In genomic region chr5:10353241-10354047, GRCh38 we compare ENCODE assay signal across 1 cellular context.
A peak's percentile ranks its signal among the peaks of the same experiment; 100 is the strongest.
TF ChIP-seq lines count a peak whose summit lies in the region.

Gene MARCHF6, plus strand, starts transcription at chr5:10353695. Its CDS starts 204 bp downstream, at chr5:10353899.

TF ChIP-seq in HEK293, 187 proteins besides CTCF, POLR2A, EP300 and RAD21 (continued from another document and continues in another):
- TF ChIP-seq PRDM2 (tag by site-specific recombination; IDR thresholded peaks at IDR 0.05; ENCODE audit: borderline replicate concordance): 0 out of 2 replicates have a peak, but pooled peaks have one; percentile 32
- peak; percentile 11; the same call in 1 of the 2 replicates for TF ChIP-seq OVOL3 (tag by site-specific recombination; IDR thresholded peaks at IDR 0.05)
- no peak; the same call in none of the 2 replicates for TF ChIP-seq ZBTB7A (tag by site-specific recombination; IDR thresholded peaks at IDR 0.05; ENCODE audit: low read depth)
- peak; percentile 94 for TF ChIP-seq ZNF596 (tag by site-specific recombination; IDR thresholded peaks at IDR 0.05)
- peak; percentile 17; the same call in 1 of the 2 replicates for TF ChIP-seq REPIN1 (tag by site-specific recombination; IDR thresholded peaks at IDR 0.05; ENCODE audit: low read depth)
- TF ChIP-seq ZNF274 (IDR thresholded peaks at IDR 0.05; ENCODE audit: low read length): no peak
- TF ChIP-seq ZNF274 (tag by site-specific recombination; IDR thresholded peaks at IDR 0.05; ENCODE audit: borderline replicate concordance): no peak
- no peak for TF ChIP-seq PRDM4 (tag by site-specific recombination; IDR thresholded peaks at IDR 0.05)
- peak; percentile 38; the same call in 1 of the 2 replicates for TF ChIP-seq IKZF3 (tag by site-specific recombination; IDR thresholded peaks at IDR 0.05)
- no peak for TF ChIP-seq ZNF521 (tag by site-specific recombination; IDR thresholded peaks at IDR 0.05)
- TF ChIP-seq ZNF133 (tag by site-specific recombination; IDR thresholded peaks at IDR 0.05): no peak
- no peak for TF ChIP-seq ZNF302 (tag by site-specific recombination; IDR thresholded peaks at IDR 0.05; ENCODE audit: low read depth)
- no peak for TF ChIP-seq TRIM28 (IDR thresholded peaks at IDR 0.05; ENCODE audit: borderline replicate concordance, low read length)
- peak; percentile 97 for TF ChIP-seq KLF7 (tag by site-specific recombination; IDR thresholded peaks at IDR 0.05; ENCODE audit: borderline replicate concordance)
- no peak; the same call in 1 of the 2 replicates for TF ChIP-seq ZBTB48 (tag by site-specific recombination; IDR thresholded peaks at IDR 0.05)
- no peak; the same call in 1 of the 2 replicates for TF ChIP-seq ZNF639 (tag by site-specific recombination; IDR thresholded peaks at IDR 0.05)
- TF ChIP-seq AEBP2 (tag by site-specific recombination; IDR thresholded peaks at IDR 0.05; ENCODE audit: borderline replicate concordance): no peak
- TF ChIP-seq ZNF626 (tag by site-specific recombination; IDR thresholded peaks at IDR 0.05): no peak; the same call in 1 of the 2 replicates
- TF ChIP-seq ZBTB10 (tag by site-specific recombination; IDR thresholded peaks at IDR 0.05): peak; percentile 80; the same call in 1 of the 2 replicates
- TF ChIP-seq ZNF112 (tag by site-specific recombination; IDR thresholded peaks at IDR 0.05): no peak
- peak; percentile 68; the same call in 1 of the 2 replicates for TF ChIP-seq ZNF660 (tag by site-specific recombination; IDR thresholded peaks at IDR 0.05)
- no peak for TF ChIP-seq ZNF266 (tag by site-specific recombination; IDR thresholded peaks at IDR 0.05; ENCODE audit: low read depth)
- no peak; the same call in 1 of the 2 replicates for TF ChIP-seq ZBTB6 (tag by site-specific recombination; IDR thresholded peaks at IDR 0.05)
- no peak for TF ChIP-seq ZNF169 (tag by site-specific recombination; IDR thresholded peaks at IDR 0.05)
- peak; percentile 5; the same call in 1 of the 2 replicates for TF ChIP-seq INSM2 (tag by site-specific recombination; IDR thresholded peaks at IDR 0.05)
- TF ChIP-seq ZNF707 (tag by site-specific recombination; IDR thresholded peaks at IDR 0.05): no peak
- TF ChIP-seq ZNF585B (tag by site-specific recombination; IDR thresholded peaks at IDR 0.05): no peak
- TF ChIP-seq ZNF174 (tag by site-specific recombination; IDR thresholded peaks at IDR 0.05): no peak
- peak; percentile 60; the same call in 1 of the 2 replicates for TF ChIP-seq ZNF391 (tag by site-specific recombination; IDR thresholded peaks at IDR 0.05; ENCODE audit: borderline replicate concordance, low read depth)
- peak; percentile 82 for TF ChIP-seq ZNF600 (tag by site-specific recombination; IDR thresholded peaks at IDR 0.05)
- no peak for TF ChIP-seq ZNF155 (tag by site-specific recombination; IDR thresholded peaks at IDR 0.05)
- peak; percentile 55 for TF ChIP-seq ZNF394 (tag by site-specific recombination; IDR thresholded peaks at IDR 0.05; ENCODE audit: borderline replicate concordance)
- no peak for TF ChIP-seq ZNF354C (tag by site-specific recombination; IDR thresholded peaks at IDR 0.05; ENCODE audit: borderline replicate concordance, low read depth)
- peak; percentile 89 for TF ChIP-seq GLIS2 (tag by site-specific recombination; IDR thresholded peaks at IDR 0.05)
- TF ChIP-seq ZXDB (tag by site-specific recombination; IDR thresholded peaks at IDR 0.05): peak; percentile 83
- TF ChIP-seq ZIC2 (tag by site-specific recombination; IDR thresholded peaks at IDR 0.05): peak; percentile 74
- peak; percentile 83 for TF ChIP-seq SP7 (tag by site-specific recombination; IDR thresholded peaks at IDR 0.05)
- TF ChIP-seq ZNF785 (tag by site-specific recombination; IDR thresholded peaks at IDR 0.05): no peak; the same call in 1 of the 2 replicates
- TF ChIP-seq ZBTB17 (tag by site-specific recombination; IDR thresholded peaks at IDR 0.05): peak; percentile 75
- TF ChIP-seq ZNF324 (tag by site-specific recombination; IDR thresholded peaks at IDR 0.05): peak; percentile 70; the same call in 1 of the 2 replicates
- no peak for TF ChIP-seq ZNF311 (tag by site-specific recombination; IDR thresholded peaks at IDR 0.05; ENCODE audit: borderline replicate concordance)
- TF ChIP-seq ZFHX2 (tag by site-specific recombination; conservative IDR thresholded peaks at IDR 0.05): peak; percentile 59; the same call in 1 of the 2 replicates
- no peak for TF ChIP-seq ZNF148 (tag by site-specific recombination; IDR thresholded peaks at IDR 0.05; ENCODE audit: borderline replicate concordance)
- TF ChIP-seq SP3 (tag by site-specific recombination; IDR thresholded peaks at IDR 0.05): peak; percentile 99
